In genomic region chr3:144033235-144033579, GRCh38 we compare ENCODE assay signal across 12 cellular contexts.
"Had no signal": no experiment of that assay in that cellular context is flagged by ENCODE, and none has a peak within 500 bp of the region (broad histone marks: within the 10 kb centered on the region; RNA-seq: fewer than 3 reads in every experiment).

No MANE protein-coding gene starts in this region.

- H3K27me3 ChIP-seq: colonic mucosa, gastrocnemius medialis, right atrium auricular region had no signal

- H3K9me3 ChIP-seq: colonic mucosa, gastrocnemius medialis, right atrium auricular region had no signal

- H3K4me1 ChIP-seq: colonic mucosa, right atrium auricular region had no signal

- DNase-seq: activated gamma-delta T cell treated with Interleukin-2 at 50 U/mL for 16 hours; activated naive CD8-positive, alpha-beta T cell treated with anti-CD3 and anti-CD28 coated beads, Interleukin-2, amount 10 ng/mL, durations not matched to agents 7 days and 5 days; activated T-cell treated with anti-CD3 and anti-CD28 coated beads, Interleukin-2, amount 50 U/mL, for 72 hours; colonic mucosa; effector CD4-positive, alpha-beta T cell; gastrocnemius medialis; naive thymus-derived CD4-positive, alpha-beta T cell; posterior cingulate gyrus; trophoblast cell had no signal

- H3K9me3 Mint-ChIP-seq: activated naive CD8-positive, alpha-beta T cell treated with anti-CD3 and anti-CD28 coated beads, Interleukin-2, amount 10 ng/mL, durations not matched to agents 7 days and 5 days; activated T-cell treated with anti-CD3 and anti-CD28 coated beads, Interleukin-2, amount 50 U/mL, for 72 hours; naive thymus-derived CD4-positive, alpha-beta T cell; stimulated activated effector memory CD8-positive, alpha-beta T cell treated with anti-CD3 and anti-CD28 coated beads, Interleukin-12 subunit alpha, Interleukin-12 subunit beta, amount 100 ng/mL, for 72 hours had no signal

- H3K36me3 Mint-ChIP-seq: activated naive CD8-positive, alpha-beta T cell treated with anti-CD3 and anti-CD28 coated beads, Interleukin-2, amount 10 ng/mL, durations not matched to agents 7 days and 5 days; naive thymus-derived CD4-positive, alpha-beta T cell; stimulated activated effector memory CD8-positive, alpha-beta T cell treated with anti-CD3 and anti-CD28 coated beads, Interleukin-12 subunit alpha, Interleukin-12 subunit beta, amount 100 ng/mL, for 72 hours had no signal

- H3K36me3 ChIP-seq: colonic mucosa, gastrocnemius medialis, right atrium auricular region had no signal

- H3K4me1 Mint-ChIP-seq: stimulated activated effector memory CD8-positive, alpha-beta T cell treated with anti-CD3 and anti-CD28 coated beads, Interleukin-12 subunit alpha, Interleukin-12 subunit beta, amount 100 ng/mL, for 72 hours had no signal

- H3K4me3 Mint-ChIP-seq: activated naive CD8-positive, alpha-beta T cell treated with anti-CD3 and anti-CD28 coated beads, Interleukin-2, amount 10 ng/mL, durations not matched to agents 7 days and 5 days; activated T-cell treated with anti-CD3 and anti-CD28 coated beads, Interleukin-2, amount 50 U/mL, for 72 hours; naive thymus-derived CD4-positive, alpha-beta T cell; stimulated activated effector memory CD8-positive, alpha-beta T cell treated with anti-CD3 and anti-CD28 coated beads, Interleukin-12 subunit alpha, Interleukin-12 subunit beta, amount 100 ng/mL, for 72 hours had no signal

- H3K4me3 ChIP-seq: colonic mucosa, gastrocnemius medialis, right atrium auricular region, skin epidermis had no signal

- H3K27ac ChIP-seq: colonic mucosa, gastrocnemius medialis, right atrium auricular region, skin epidermis had no signal

- ATAC-seq: gastrocnemius medialis; naive thymus-derived CD4-positive, alpha-beta T cell had no signal

- H3K27ac Mint-ChIP-seq: activated naive CD8-positive, alpha-beta T cell treated with anti-CD3 and anti-CD28 coated beads, Interleukin-2, amount 10 ng/mL, durations not matched to agents 7 days and 5 days; activated T-cell treated with anti-CD3 and anti-CD28 coated beads, Interleukin-2, amount 50 U/mL, for 72 hours; naive thymus-derived CD4-positive, alpha-beta T cell; stimulated activated effector memory CD8-positive, alpha-beta T cell treated with anti-CD3 and anti-CD28 coated beads, Interleukin-12 subunit alpha, Interleukin-12 subunit beta, amount 100 ng/mL, for 72 hours had no signal
